Comparison of ENCODE assay signal across 1 cellular context in the genomic region with DNA sequence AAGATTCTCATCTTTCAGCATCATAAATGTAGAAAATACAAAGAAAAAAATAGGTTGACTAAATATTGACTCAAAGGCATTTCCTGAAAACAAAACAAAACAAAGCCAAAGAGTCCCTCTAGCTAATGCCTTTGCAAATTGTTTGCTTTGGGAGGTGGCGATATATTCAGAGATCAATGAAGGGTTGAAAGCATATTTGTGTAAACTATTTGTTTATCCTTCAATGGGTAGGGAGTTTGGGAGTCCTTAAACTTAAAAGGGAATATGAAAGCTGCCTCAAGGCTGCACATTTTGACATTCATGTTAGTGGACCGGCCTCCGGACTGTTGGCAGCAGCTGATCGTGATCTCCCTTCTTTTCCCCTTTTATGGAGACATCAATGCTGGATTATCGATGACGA.
TF ChIP-seq lines count a peak whose summit lies in the region.

No MANE protein-coding gene starts in this region.

TF ChIP-seq in HepG2, 621 proteins besides CTCF, POLR2A, EP300 and RAD21 (continued from another document and continues in another):
- TF ChIP-seq, protein P1, sequence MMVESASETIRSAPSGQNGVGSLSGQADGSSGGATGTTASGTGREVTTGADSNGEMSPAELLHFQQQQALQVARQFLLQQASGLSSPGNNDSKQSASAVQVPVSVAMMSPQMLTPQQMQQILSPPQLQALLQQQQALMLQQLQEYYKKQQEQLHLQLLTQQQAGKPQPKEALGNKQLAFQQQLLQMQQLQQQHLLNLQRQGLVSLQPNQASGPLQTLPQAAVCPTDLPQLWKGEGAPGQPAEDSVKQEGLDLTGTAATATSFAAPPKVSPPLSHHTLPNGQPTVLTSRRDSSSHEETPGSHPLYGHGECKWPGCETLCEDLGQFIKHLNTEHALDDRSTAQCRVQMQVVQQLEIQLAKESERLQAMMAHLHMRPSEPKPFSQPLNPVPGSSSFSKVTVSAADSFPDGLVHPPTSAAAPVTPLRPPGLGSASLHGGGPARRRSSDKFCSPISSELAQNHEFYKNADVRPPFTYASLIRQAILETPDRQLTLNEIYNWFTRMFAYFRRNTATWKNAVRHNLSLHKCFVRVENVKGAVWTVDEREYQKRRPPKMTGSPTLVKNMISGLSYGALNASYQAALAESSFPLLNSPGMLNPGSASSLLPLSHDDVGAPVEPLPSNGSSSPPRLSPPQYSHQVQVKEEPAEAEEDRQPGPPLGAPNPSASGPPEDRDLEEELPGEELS (CRISPR knock-in tag; IDR thresholded peaks at IDR 0.05): peak; percentile 84; the same call in 1 of the 2 replicates
- no peak for TF ChIP-seq ZNF44 (CRISPR knock-in tag; IDR thresholded peaks at IDR 0.05)
- no peak for TF ChIP-seq REL (CRISPR knock-in tag; conservative IDR thresholded peaks at IDR 0.05)
- no peak for TF ChIP-seq DPF2 (CRISPR knock-in tag; IDR thresholded peaks at IDR 0.05; ENCODE audit: borderline replicate concordance, low read depth)
- TF ChIP-seq MLLT10 (CRISPR knock-in tag; IDR thresholded peaks at IDR 0.05): no peak
- no peak for TF ChIP-seq BRD4 (CRISPR knock-in tag; IDR thresholded peaks at IDR 0.05)
- no peak for TF ChIP-seq ZNF678 (CRISPR knock-in tag; IDR thresholded peaks at IDR 0.05)
- TF ChIP-seq GATAD2A (CRISPR knock-in tag; IDR thresholded peaks at IDR 0.05): peak; percentile 80; the same call in 1 of the 2 replicates
- TF ChIP-seq TGIF2 (CRISPR knock-in tag; IDR thresholded peaks at IDR 0.05): no peak
- peak; percentile 32; the same call in 1 of the 2 replicates for TF ChIP-seq FOXO1 (CRISPR knock-in tag; IDR thresholded peaks at IDR 0.05)
- no peak for TF ChIP-seq RFXAP (CRISPR knock-in tag; IDR thresholded peaks at IDR 0.05; ENCODE audit: borderline replicate concordance)
- no peak for TF ChIP-seq RFX3 (CRISPR knock-in tag; IDR thresholded peaks at IDR 0.05)
- no peak for TF ChIP-seq ZNF264 (CRISPR knock-in tag; IDR thresholded peaks at IDR 0.05)
- TF ChIP-seq, protein P2, sequence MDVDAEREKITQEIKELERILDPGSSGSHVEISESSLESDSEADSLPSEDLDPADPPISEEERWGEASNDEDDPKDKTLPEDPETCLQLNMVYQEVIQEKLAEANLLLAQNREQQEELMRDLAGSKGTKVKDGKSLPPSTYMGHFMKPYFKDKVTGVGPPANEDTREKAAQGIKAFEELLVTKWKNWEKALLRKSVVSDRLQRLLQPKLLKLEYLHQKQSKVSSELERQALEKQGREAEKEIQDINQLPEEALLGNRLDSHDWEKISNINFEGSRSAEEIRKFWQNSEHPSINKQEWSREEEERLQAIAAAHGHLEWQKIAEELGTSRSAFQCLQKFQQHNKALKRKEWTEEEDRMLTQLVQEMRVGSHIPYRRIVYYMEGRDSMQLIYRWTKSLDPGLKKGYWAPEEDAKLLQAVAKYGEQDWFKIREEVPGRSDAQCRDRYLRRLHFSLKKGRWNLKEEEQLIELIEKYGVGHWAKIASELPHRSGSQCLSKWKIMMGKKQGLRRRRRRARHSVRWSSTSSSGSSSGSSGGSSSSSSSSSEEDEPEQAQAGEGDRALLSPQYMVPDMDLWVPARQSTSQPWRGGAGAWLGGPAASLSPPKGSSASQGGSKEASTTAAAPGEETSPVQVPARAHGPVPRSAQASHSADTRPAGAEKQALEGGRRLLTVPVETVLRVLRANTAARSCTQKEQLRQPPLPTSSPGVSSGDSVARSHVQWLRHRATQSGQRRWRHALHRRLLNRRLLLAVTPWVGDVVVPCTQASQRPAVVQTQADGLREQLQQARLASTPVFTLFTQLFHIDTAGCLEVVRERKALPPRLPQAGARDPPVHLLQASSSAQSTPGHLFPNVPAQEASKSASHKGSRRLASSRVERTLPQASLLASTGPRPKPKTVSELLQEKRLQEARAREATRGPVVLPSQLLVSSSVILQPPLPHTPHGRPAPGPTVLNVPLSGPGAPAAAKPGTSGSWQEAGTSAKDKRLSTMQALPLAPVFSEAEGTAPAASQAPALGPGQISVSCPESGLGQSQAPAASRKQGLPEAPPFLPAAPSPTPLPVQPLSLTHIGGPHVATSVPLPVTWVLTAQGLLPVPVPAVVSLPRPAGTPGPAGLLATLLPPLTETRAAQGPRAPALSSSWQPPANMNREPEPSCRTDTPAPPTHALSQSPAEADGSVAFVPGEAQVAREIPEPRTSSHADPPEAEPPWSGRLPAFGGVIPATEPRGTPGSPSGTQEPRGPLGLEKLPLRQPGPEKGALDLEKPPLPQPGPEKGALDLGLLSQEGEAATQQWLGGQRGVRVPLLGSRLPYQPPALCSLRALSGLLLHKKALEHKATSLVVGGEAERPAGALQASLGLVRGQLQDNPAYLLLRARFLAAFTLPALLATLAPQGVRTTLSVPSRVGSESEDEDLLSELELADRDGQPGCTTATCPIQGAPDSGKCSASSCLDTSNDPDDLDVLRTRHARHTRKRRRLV (CRISPR knock-in tag; IDR thresholded peaks at IDR 0.05): no peak
- TF ChIP-seq, protein P3, sequence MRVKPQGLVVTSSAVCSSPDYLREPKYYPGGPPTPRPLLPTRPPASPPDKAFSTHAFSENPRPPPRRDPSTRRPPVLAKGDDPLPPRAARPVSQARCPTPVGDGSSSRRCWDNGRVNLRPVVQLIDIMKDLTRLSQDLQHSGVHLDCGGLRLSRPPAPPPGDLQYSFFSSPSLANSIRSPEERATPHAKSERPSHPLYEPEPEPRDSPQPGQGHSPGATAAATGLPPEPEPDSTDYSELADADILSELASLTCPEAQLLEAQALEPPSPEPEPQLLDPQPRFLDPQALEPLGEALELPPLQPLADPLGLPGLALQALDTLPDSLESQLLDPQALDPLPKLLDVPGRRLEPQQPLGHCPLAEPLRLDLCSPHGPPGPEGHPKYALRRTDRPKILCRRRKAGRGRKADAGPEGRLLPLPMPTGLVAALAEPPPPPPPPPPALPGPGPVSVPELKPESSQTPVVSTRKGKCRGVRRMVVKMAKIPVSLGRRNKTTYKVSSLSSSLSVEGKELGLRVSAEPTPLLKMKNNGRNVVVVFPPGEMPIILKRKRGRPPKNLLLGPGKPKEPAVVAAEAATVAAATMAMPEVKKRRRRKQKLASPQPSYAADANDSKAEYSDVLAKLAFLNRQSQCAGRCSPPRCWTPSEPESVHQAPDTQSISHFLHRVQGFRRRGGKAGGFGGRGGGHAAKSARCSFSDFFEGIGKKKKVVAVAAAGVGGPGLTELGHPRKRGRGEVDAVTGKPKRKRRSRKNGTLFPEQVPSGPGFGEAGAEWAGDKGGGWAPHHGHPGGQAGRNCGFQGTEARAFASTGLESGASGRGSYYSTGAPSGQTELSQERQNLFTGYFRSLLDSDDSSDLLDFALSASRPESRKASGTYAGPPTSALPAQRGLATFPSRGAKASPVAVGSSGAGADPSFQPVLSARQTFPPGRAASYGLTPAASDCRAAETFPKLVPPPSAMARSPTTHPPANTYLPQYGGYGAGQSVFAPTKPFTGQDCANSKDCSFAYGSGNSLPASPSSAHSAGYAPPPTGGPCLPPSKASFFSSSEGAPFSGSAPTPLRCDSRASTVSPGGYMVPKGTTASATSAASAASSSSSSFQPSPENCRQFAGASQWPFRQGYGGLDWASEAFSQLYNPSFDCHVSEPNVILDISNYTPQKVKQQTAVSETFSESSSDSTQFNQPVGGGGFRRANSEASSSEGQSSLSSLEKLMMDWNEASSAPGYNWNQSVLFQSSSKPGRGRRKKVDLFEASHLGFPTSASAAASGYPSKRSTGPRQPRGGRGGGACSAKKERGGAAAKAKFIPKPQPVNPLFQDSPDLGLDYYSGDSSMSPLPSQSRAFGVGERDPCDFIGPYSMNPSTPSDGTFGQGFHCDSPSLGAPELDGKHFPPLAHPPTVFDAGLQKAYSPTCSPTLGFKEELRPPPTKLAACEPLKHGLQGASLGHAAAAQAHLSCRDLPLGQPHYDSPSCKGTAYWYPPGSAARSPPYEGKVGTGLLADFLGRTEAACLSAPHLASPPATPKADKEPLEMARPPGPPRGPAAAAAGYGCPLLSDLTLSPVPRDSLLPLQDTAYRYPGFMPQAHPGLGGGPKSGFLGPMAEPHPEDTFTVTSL (CRISPR knock-in tag; IDR thresholded peaks at IDR 0.05; ENCODE audit: borderline replicate concordance): peak; percentile 57; the same call in 1 of the 2 replicates
- TF ChIP-seq PTBP1 (IDR thresholded peaks at IDR 0.05; ENCODE audit: low read depth, low read length, poor library complexity, severe bottlenecking): no peak
- no peak for TF ChIP-seq EED (CRISPR knock-in tag; IDR thresholded peaks at IDR 0.05)
- TF ChIP-seq SETDB1 (CRISPR knock-in tag; IDR thresholded peaks at IDR 0.05; ENCODE audit: borderline replicate concordance): no peak
- TF ChIP-seq, protein P4, sequence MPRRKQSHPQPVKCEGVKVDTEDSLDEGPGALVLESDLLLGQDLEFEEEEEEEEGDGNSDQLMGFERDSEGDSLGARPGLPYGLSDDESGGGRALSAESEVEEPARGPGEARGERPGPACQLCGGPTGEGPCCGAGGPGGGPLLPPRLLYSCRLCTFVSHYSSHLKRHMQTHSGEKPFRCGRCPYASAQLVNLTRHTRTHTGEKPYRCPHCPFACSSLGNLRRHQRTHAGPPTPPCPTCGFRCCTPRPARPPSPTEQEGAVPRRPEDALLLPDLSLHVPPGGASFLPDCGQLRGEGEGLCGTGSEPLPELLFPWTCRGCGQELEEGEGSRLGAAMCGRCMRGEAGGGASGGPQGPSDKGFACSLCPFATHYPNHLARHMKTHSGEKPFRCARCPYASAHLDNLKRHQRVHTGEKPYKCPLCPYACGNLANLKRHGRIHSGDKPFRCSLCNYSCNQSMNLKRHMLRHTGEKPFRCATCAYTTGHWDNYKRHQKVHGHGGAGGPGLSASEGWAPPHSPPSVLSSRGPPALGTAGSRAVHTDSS (CRISPR knock-in tag; conservative IDR thresholded peaks at IDR 0.05): no peak
- TF ChIP-seq, protein P5, sequence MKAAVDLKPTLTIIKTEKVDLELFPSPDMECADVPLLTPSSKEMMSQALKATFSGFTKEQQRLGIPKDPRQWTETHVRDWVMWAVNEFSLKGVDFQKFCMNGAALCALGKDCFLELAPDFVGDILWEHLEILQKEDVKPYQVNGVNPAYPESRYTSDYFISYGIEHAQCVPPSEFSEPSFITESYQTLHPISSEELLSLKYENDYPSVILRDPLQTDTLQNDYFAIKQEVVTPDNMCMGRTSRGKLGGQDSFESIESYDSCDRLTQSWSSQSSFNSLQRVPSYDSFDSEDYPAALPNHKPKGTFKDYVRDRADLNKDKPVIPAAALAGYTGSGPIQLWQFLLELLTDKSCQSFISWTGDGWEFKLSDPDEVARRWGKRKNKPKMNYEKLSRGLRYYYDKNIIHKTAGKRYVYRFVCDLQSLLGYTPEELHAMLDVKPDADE (CRISPR knock-in tag; IDR thresholded peaks at IDR 0.05): no peak
- TF ChIP-seq PAWR (CRISPR knock-in tag; IDR thresholded peaks at IDR 0.05; ENCODE audit: borderline replicate concordance): no peak
- TF ChIP-seq, protein P6, sequence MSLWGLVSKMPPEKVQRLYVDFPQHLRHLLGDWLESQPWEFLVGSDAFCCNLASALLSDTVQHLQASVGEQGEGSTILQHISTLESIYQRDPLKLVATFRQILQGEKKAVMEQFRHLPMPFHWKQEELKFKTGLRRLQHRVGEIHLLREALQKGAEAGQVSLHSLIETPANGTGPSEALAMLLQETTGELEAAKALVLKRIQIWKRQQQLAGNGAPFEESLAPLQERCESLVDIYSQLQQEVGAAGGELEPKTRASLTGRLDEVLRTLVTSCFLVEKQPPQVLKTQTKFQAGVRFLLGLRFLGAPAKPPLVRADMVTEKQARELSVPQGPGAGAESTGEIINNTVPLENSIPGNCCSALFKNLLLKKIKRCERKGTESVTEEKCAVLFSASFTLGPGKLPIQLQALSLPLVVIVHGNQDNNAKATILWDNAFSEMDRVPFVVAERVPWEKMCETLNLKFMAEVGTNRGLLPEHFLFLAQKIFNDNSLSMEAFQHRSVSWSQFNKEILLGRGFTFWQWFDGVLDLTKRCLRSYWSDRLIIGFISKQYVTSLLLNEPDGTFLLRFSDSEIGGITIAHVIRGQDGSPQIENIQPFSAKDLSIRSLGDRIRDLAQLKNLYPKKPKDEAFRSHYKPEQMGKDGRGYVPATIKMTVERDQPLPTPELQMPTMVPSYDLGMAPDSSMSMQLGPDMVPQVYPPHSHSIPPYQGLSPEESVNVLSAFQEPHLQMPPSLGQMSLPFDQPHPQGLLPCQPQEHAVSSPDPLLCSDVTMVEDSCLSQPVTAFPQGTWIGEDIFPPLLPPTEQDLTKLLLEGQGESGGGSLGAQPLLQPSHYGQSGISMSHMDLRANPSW (CRISPR knock-in tag; IDR thresholded peaks at IDR 0.05; ENCODE audit: borderline replicate concordance): no peak
- no peak for TF ChIP-seq RCOR2 (CRISPR knock-in tag; IDR thresholded peaks at IDR 0.05)
- TF ChIP-seq, protein P7, sequence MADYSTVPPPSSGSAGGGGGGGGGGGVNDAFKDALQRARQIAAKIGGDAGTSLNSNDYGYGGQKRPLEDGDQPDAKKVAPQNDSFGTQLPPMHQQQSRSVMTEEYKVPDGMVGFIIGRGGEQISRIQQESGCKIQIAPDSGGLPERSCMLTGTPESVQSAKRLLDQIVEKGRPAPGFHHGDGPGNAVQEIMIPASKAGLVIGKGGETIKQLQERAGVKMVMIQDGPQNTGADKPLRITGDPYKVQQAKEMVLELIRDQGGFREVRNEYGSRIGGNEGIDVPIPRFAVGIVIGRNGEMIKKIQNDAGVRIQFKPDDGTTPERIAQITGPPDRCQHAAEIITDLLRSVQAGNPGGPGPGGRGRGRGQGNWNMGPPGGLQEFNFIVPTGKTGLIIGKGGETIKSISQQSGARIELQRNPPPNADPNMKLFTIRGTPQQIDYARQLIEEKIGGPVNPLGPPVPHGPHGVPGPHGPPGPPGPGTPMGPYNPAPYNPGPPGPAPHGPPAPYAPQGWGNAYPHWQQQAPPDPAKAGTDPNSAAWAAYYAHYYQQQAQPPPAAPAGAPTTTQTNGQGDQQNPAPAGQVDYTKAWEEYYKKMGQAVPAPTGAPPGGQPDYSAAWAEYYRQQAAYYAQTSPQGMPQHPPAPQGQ (CRISPR knock-in tag; IDR thresholded peaks at IDR 0.05; ENCODE audit: borderline replicate concordance): no peak
- TF ChIP-seq ZNF746 (CRISPR knock-in tag; IDR thresholded peaks at IDR 0.05): no peak
- TF ChIP-seq PITX1 (CRISPR knock-in tag; IDR thresholded peaks at IDR 0.05): peak; percentile 34; the same call in 1 of the 2 replicates
- TF ChIP-seq, protein P8, sequence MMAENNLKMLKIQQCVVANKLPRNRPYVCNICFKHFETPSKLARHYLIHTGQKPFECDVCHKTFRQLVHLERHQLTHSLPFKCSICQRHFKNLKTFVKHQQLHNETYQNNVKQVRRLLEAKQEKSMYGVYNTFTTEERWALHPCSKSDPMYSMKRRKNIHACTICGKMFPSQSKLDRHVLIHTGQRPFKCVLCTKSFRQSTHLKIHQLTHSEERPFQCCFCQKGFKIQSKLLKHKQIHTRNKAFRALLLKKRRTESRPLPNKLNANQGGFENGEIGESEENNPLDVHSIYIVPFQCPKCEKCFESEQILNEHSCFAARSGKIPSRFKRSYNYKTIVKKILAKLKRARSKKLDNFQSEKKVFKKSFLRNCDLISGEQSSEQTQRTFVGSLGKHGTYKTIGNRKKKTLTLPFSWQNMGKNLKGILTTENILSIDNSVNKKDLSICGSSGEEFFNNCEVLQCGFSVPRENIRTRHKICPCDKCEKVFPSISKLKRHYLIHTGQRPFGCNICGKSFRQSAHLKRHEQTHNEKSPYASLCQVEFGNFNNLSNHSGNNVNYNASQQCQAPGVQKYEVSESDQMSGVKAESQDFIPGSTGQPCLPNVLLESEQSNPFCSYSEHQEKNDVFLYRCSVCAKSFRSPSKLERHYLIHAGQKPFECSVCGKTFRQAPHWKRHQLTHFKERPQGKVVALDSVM (CRISPR knock-in tag; IDR thresholded peaks at IDR 0.05): no peak
